In the genomic region with DNA sequence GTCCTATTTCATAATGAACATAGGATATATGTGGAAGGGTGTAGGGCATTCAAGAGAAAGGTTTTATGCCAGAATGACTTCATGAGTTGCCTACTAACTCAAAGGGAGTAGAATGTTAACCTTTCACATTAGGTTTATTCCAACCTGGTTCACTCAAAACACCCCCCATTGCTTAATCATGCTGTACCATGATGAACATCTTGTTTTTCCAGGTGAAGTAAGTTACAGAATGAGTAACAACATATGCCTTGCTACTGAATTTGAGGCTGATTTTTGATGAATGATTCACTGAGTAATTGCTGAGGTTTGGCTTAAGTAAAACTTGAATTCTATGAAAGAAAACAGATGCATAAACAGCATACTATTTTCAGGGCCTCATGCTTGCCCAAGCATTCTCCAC, we compare ENCODE assay signal across 20 cellular contexts. TPM values are rescaled to one million over a fixed set of nuclear protein-coding genes. Genes with fewer than 3 reads are reported as not detected.
DNase-seq lines count a peak whose midpoint lies in the region; ATAC-seq, FAIRE-seq and TF ChIP-seq lines count a peak whose summit lies in the region.
"Had no signal": no experiment of that assay in that cellular context is flagged by ENCODE, and none has a peak within 500 bp of the region (broad histone marks: within the 10 kb centered on the region; RNA-seq: fewer than 3 reads in every experiment).

No MANE protein-coding gene starts in this region.

- POLR2A ChIA-PET in GM12878 (lab: Charles Lee), result no interaction called here

- no peak overlapping the region for H2BK5ac ChIP-seq in mesenchymal stem cell (ENCODE audit: low read depth, low read length, poor library complexity, severe bottlenecking)

- TF ChIP-seq CTCF in GM12878 (IDR thresholded peaks at IDR 0.05 in 2 of 3, conservative IDR thresholded peaks at IDR 0.05 in 1 of 3; ENCODE audit: control insufficient read depth in 2 of 3, extremely low read depth in 1 of 3, insufficient read depth in 1 of 3, low read depth in 3 of 3, low read length in 3 of 3), result no peak

- no peaks in the 10 kb centered on the region for H4K20me1 ChIP-seq in GM12878 (ENCODE audit: control insufficient read depth, insufficient read depth)

- RAD21 ChIA-PET in GM12878 (lab: Charles Lee; ENCODE audit: unreplicated experiment), result interaction anchor here (0.7 kb wide), 2 partner anchors 156 to 878 kb away, joined by 3 read pairs; no protein-coding TSS in a partner anchor

- H3K4me2 ChIP-seq in GM12878 (ENCODE audit: control insufficient read depth, insufficient read depth), result no peak overlapping the region
- H3K4me2 ChIP-seq in mesenchymal stem cell (ENCODE audit: low read length, poor library complexity, severe bottlenecking), result no peak overlapping the region

- no peak overlapping the region for H2AFZ ChIP-seq in GM12878 (ENCODE audit: control insufficient read depth, low read depth, low read length)
- no peak overlapping the region for H2AFZ ChIP-seq in mesenchymal stem cell (ENCODE audit: low read depth, low read length)

- H3K27me3 Mint-ChIP-seq in stimulated activated memory B cell treated with anti-CD40 and anti-IgM and Interleukin-4, amounts not matched to agents 10 μg/mL and 1 μg/mL and 100 μg/mL, for 72 hours, result no peaks in the 10 kb centered on the region

- H3K9ac ChIP-seq in GM12878 (ENCODE audit: control insufficient read depth, insufficient read depth, low read length) (no peak overlapping the region), mesenchymal stem cell (ENCODE audit: low read length) (no peak overlapping the region)

- in situ Hi-C loops in GM12878 (cut with MboI), result loop anchor here (10.0 kb wide), 1 partner anchor 417 kb away; no protein-coding TSS in a partner anchor

- no peaks in the 10 kb centered on the region for H3K36me3 ChIP-seq in GM12878 (ENCODE audit: control insufficient read depth in 2 of 2, insufficient read depth in 2 of 2, low read length in 1 of 2)
- H3K36me3 ChIP-seq in mesenchymal stem cell (ENCODE audit: control insufficient read depth in 1 of 2, insufficient read depth in 2 of 2, low read depth in 1 of 2, low read length in 2 of 2), result no peaks in the 10 kb centered on the region

- H2BK12ac ChIP-seq in mesenchymal stem cell (ENCODE audit: low read length in 2 of 2), result no peak overlapping the region

- intact Hi-C loops in GM12878 (cut with micrococcal nuclease; ENCODE audit: unreplicated experiment), result no loop called here

- H3K27ac Mint-ChIP-seq in stimulated activated memory B cell treated with anti-CD40 and anti-IgM and Interleukin-4, amounts not matched to agents 10 μg/mL and 1 μg/mL and 100 μg/mL, for 72 hours, result no peak overlapping the region
- H3K27ac Mint-ChIP-seq: activated CD4-positive, alpha-beta memory T cell treated with anti-CD3 and anti-CD28 coated beads for 36 hours; memory B cell had no signal

- no peak for TF ChIP-seq EP300 in GM12878 (IDR thresholded peaks at IDR 0.05; ENCODE audit: borderline replicate concordance in 1 of 2, control insufficient read depth in 1 of 2, low read depth in 2 of 2, low read length in 2 of 2)

- SMC1A ChIA-PET in GM12878 (lab: Charles Lee; ENCODE audit: uncharacterized antibody, unreplicated experiment), result interaction anchor here (1.0 to 2.0 kb wide), 5 partner anchors 17 to 281 kb away, joined by 3 to 8 read pairs (median 3); no protein-coding TSS in a partner anchor

- H3K4ac ChIP-seq in mesenchymal stem cell (ENCODE audit: low read depth in 1 of 2, low read length in 2 of 2), result no peak overlapping the region

- H3K4me3 ChIP-seq in GM12878 (no peak overlapping the region), mesenchymal stem cell (ENCODE audit: insufficient read depth in 1 of 2, low read depth in 1 of 2, low read length in 2 of 2) (no peak overlapping the region)

- H3K79me1 ChIP-seq in mesenchymal stem cell (replicated peaks; ENCODE audit: low read length, poor library complexity, severe bottlenecking), result peaks cover 4% of the 10 kb centered on the region

- H3K4me1 ChIP-seq in GM12878 (ENCODE audit: control insufficient read depth, insufficient read depth, low read length) (no peaks in the 10 kb centered on the region), mesenchymal stem cell (ENCODE audit: control insufficient read depth, insufficient read depth, low read depth, low read length) (no peaks in the 10 kb centered on the region)

- no peak for FAIRE-seq in GM12878 (lab: Jason Lieb, UNC)
- FAIRE-seq: GM12891 had no signal

- no peak overlapping the region for H2BK15ac ChIP-seq in mesenchymal stem cell (ENCODE audit: low read depth, poor library complexity, severe bottlenecking)

- H3K18ac ChIP-seq in mesenchymal stem cell (ENCODE audit: low read depth in 1 of 2, low read length in 2 of 2), result no peak overlapping the region

- no peak overlapping the region for H4K91ac ChIP-seq in mesenchymal stem cell (ENCODE audit: low read length)

- CTCF ChIA-PET in GM12878 (lab: Yijun Ruan, JAX), result interaction anchor here (6.0 kb wide), 1 partner anchor 421 kb away, joined by 64 read pairs; no protein-coding TSS in a partner anchor

- H3K9me3 Mint-ChIP-seq in stimulated activated memory B cell treated with anti-CD40 and anti-IgM and Interleukin-4, amounts not matched to agents 10 μg/mL and 1 μg/mL and 100 μg/mL, for 72 hours, result peaks cover 7% of the 10 kb centered on the region
- H3K9me3 Mint-ChIP-seq: activated CD4-positive, alpha-beta memory T cell treated with anti-CD3 and anti-CD28 coated beads for 36 hours had no signal

- no TSS peak for BruUV-seq in GM12878 (replicated peaks; lab: Mats Ljungman, UMichigan)

- H2BK120ac ChIP-seq in mesenchymal stem cell (ENCODE audit: low read depth, low read length), result no peak overlapping the region

- H3K27me3 ChIP-seq in GM12878 (replicated peaks in 1 of 2; ENCODE audit: control insufficient read depth in 2 of 2, insufficient read depth in 2 of 2, low read length in 1 of 2) (no peaks in the 10 kb centered on the region), mesenchymal stem cell (ENCODE audit: control insufficient read depth in 1 of 2, insufficient read depth in 1 of 2, low read length in 2 of 2) (no peaks in the 10 kb centered on the region)

- H2AK5ac ChIP-seq in mesenchymal stem cell (ENCODE audit: low read length, severe bottlenecking), result no peak overlapping the region

- no peak for TF ChIP-seq POLR2A in GM12878 (IDR thresholded peaks at IDR 0.05; ENCODE audit: low read depth, low read length)

- H3K23ac ChIP-seq in mesenchymal stem cell (ENCODE audit: low read length in 2 of 2), result no peak overlapping the region

- H3K27ac ChIP-seq in GM12878 (ENCODE audit: control insufficient read depth, insufficient read depth) (no peak overlapping the region), mesenchymal stem cell (ENCODE audit: low read length, poor library complexity, severe bottlenecking) (peak overlapping the region; percentile 72)

- ATAC-seq in HG03354 (IDR thresholded peaks at IDR 0.05; ENCODE audit: poor library complexity, severe bottlenecking, unreplicated experiment), result peak; percentile 46
- ATAC-seq in GM12878, result peak; percentile 40
- ATAC-seq in stimulated activated memory B cell treated with anti-CD40 and anti-IgM and Interleukin-4, amounts not matched to agents 10 μg/mL and 1 μg/mL and 100 μg/mL, for 72 hours, result no peak
- ATAC-seq: HCT116 had no signal

- DNase-seq in Daoy (ENCODE audit: low read depth) (peak; percentile 51), GM12878 (ENCODE audit: low read depth, low spot score) (no peak), mesenchymal stem cell (no peak), RKO (ENCODE audit: low spot score) (no peak), NCI-H446 (lab: John Stamatoyannopoulos, UW) (no peak), NCI-H82 treated with DMSO at 0.1 percent for 48 hours (lab: John Stamatoyannopoulos, UW; ENCODE audit: unreplicated experiment) (no peak)
- DNase-seq: activated CD4-positive, alpha-beta memory T cell treated with anti-CD3 and anti-CD28 coated beads for 36 hours; amygdala; DMS 273 treated with DMSO at 0.1 percent for 48 hours; effector CD8-positive, alpha-beta T cell; KBM-7; NCI-H187 treated with DMSO at 0.1 percent for 48 hours; NK-92 treated with Interleukin-12 subunit alpha and Interleukin-12 subunit beta, amount 100 ng/mL, for 24 hours; substantia nigra had no signal

- H3K4me1 Mint-ChIP-seq in stimulated activated memory B cell treated with anti-CD40 and anti-IgM and Interleukin-4, amounts not matched to agents 10 μg/mL and 1 μg/mL and 100 μg/mL, for 72 hours, result no peaks in the 10 kb centered on the region
- H3K4me1 Mint-ChIP-seq: memory B cell had no signal

- H3K14ac ChIP-seq in mesenchymal stem cell (ENCODE audit: low read length in 2 of 2), result no peak overlapping the region

- H3K36me3 Mint-ChIP-seq in stimulated activated memory B cell treated with anti-CD40 and anti-IgM and Interleukin-4, amounts not matched to agents 10 μg/mL and 1 μg/mL and 100 μg/mL, for 72 hours, result no peaks in the 10 kb centered on the region
- H3K36me3 Mint-ChIP-seq: activated CD4-positive, alpha-beta memory T cell treated with anti-CD3 and anti-CD28 coated beads for 36 hours; memory B cell had no signal

- H4K8ac ChIP-seq in mesenchymal stem cell (ENCODE audit: low read length), result no peak overlapping the region

- no peak for TF ChIP-seq RAD21 in GM12878 (IDR thresholded peaks at IDR 0.05; ENCODE audit: insufficient read depth, low read depth, low read length)

- no peak overlapping the region for H3K4me3 Mint-ChIP-seq in stimulated activated memory B cell treated with anti-CD40 and anti-IgM and Interleukin-4, amounts not matched to agents 10 μg/mL and 1 μg/mL and 100 μg/mL, for 72 hours
- H3K4me3 Mint-ChIP-seq: activated CD4-positive, alpha-beta memory T cell treated with anti-CD3 and anti-CD28 coated beads for 36 hours; memory B cell had no signal

- no peaks in the 10 kb centered on the region for H3K79me2 ChIP-seq in GM12878 (ENCODE audit: control insufficient read depth, insufficient read depth, low read length)

- H3K9me3 ChIP-seq in GM12878 (replicated peaks; ENCODE audit: control insufficient read depth, insufficient read depth, low read length) (no peaks in the 10 kb centered on the region), mesenchymal stem cell (ENCODE audit: control insufficient read depth, low read length) (no peaks in the 10 kb centered on the region)

RNA-seq across cellular contexts. Expression of gene CLDN16, which starts 5.9 kb away (rescaled TPM):
- total RNA-seq in Daoy (2014; rRNA removed; shearing (Covaris generic)), result 0.21 and 0.74 TPM in 2 replicates
- 20.9 and 22.7 TPM in 2 replicates for total RNA-seq in GM12878 (2013; cell fraction: nucleolus; rRNA removed)
- 3.6 and 5.4 TPM in 2 replicates for total RNA-seq in GM12878 (2014; rRNA removed)
- 4.3 and 4.9 TPM in 2 replicates for total RNA-seq in GM12878 (2014; rRNA removed; fragmentation: Illumina TruSeq; extraction: Trizol)
- total RNA-seq in GM12878 (2021), result 3.2 and 3.6 TPM in 2 replicates
- polyA plus RNA-seq in GM12878 (2011; ENCODE audit: low read depth), result 0.56 TPM
- 26.6 and 31.7 TPM in 2 replicates for polyA plus RNA-seq in GM12878 (2011; rRNA removed)
- 10.6 and 11.5 TPM in 2 replicates for polyA plus RNA-seq in GM12878 (2011; cell fraction: cytosol; rRNA removed)
- polyA plus RNA-seq in GM12878 (2011; cell fraction: nucleus; rRNA removed), result 7.1 and 8.4 TPM in 2 replicates
- polyA plus RNA-seq in GM12878 (2012), result 0.30 and 0.69 TPM in 2 replicates
- polyA plus RNA-seq in GM12878 (2014; fragmentation: Illumina TruSeq; extraction: Trizol), result 4.9 and 11.1 TPM in 2 replicates
- polyA plus RNA-seq in GM12878 (2014; fragmentation: Nextera tagmentation; extraction: Ambion mirVana), result 1 to 10 TPM; 3.2 to 3.6 TPM
- 3.7 and 4.6 TPM in 2 replicates for polyA plus RNA-seq in GM12878 (2014; rRNA removed)
- 1 to 10 TPM; 4.2 to 4.4 TPM for polyA plus RNA-seq in GM12878 (2016; fragmentation: Nextera tagmentation; extraction: Ambion mirVana)
- polyA minus RNA-seq in GM12878 (2011; rRNA and poly(A)+ RNA removed), result 13.3 and 15.7 TPM in 2 replicates
- 4.3 and 4.6 TPM in 2 replicates for polyA minus RNA-seq in GM12878 (2011; cell fraction: cytosol; rRNA and poly(A)+ RNA removed)
- 6.8 and 13.8 TPM in 2 replicates for polyA minus RNA-seq in GM12878 (2011; cell fraction: nucleus; rRNA and poly(A)+ RNA removed)
- 0.03 TPM for polyA plus RNA-seq in mesenchymal stem cell (2013, experiment 1 of 2)
- 0.10 TPM for polyA plus RNA-seq in mesenchymal stem cell (2013, experiment 2 of 2)
- total RNA-seq: activated CD4-positive, alpha-beta memory T cell treated with anti-CD3 and anti-CD28 coated beads for 36 hours; pulmonary artery endothelial cell had no signal

RNA-seq across cellular contexts. Expression of gene CLDN1, which starts 59.8 kb away (rescaled TPM):
- total RNA-seq in Daoy (2014; rRNA removed; shearing (Covaris generic)), result 5.3 and 7.3 TPM in 2 replicates
- total RNA-seq in GM12878 (2013; cell fraction: nucleolus; rRNA removed), result 11.7 and 14.1 TPM in 2 replicates
- total RNA-seq in GM12878 (2014; rRNA removed) (9.3 and 11.1 TPM in 2 replicates), GM12878 (2014; rRNA removed; fragmentation: Illumina TruSeq; extraction: Trizol) (8.0 and 8.6 TPM in 2 replicates), GM12878 (2021) (8.9 and 10.7 TPM in 2 replicates)
- 0.18 TPM for polyA plus RNA-seq in GM12878 (2011; ENCODE audit: low read depth)
- polyA plus RNA-seq in GM12878 (2011; rRNA removed) (22.8 and 32.2 TPM in 2 replicates), GM12878 (2014; fragmentation: Illumina TruSeq; extraction: Trizol) (13.0 and 16.8 TPM in 2 replicates), GM12878 (2014; fragmentation: Nextera tagmentation; extraction: Ambion mirVana) (1 to 10 TPM; 3.4 to 3.9 TPM), GM12878 (2014; rRNA removed) (5.5 and 8.2 TPM in 2 replicates), GM12878 (2016; fragmentation: Nextera tagmentation; extraction: Ambion mirVana) (1 to 10 TPM; 8.0 to 8.8 TPM)
- polyA plus RNA-seq in GM12878 (2011; cell fraction: cytosol; rRNA removed), result 10.9 and 15.2 TPM in 2 replicates
- polyA plus RNA-seq in GM12878 (2011; cell fraction: nucleus; rRNA removed), result 29.3 and 40.5 TPM in 2 replicates
- polyA plus RNA-seq in GM12878 (2012), result 0.25 and 0.27 TPM in 2 replicates
- 23.0 and 31.7 TPM in 2 replicates for polyA minus RNA-seq in GM12878 (2011; rRNA and poly(A)+ RNA removed)
- polyA minus RNA-seq in GM12878 (2011; cell fraction: cytosol; rRNA and poly(A)+ RNA removed), result 3.7 and 5.6 TPM in 2 replicates
- polyA minus RNA-seq in GM12878 (2011; cell fraction: nucleus; rRNA and poly(A)+ RNA removed), result 17.3 and 24.4 TPM in 2 replicates
- 13.4 TPM for polyA plus RNA-seq in mesenchymal stem cell (2013, experiment 1 of 2)
- polyA plus RNA-seq in mesenchymal stem cell (2013, experiment 2 of 2), result 14.1 TPM
